Comparison of ENCODE assay signal across 10 cellular contexts in genomic region chr14:64942531-64943111, GRCh38. TPM values are rescaled to one million over a fixed set of nuclear protein-coding genes. Genes with fewer than 3 reads are reported as not detected.
DNase-seq lines count a peak whose midpoint lies in the region; ATAC-seq and TF ChIP-seq lines count a peak whose summit lies in the region.
"Had no signal": no experiment of that assay in that cellular context is flagged by ENCODE, and none has a peak within 500 bp of the region (broad histone marks: within the 10 kb centered on the region; RNA-seq: fewer than 3 reads in every experiment).

Gene GPX2, minus strand, starts transcription at chr14:64942745. Its CDS starts 19 bp downstream, at chr14:64942726.

- no peak for ATAC-seq in activated naive CD8-positive, alpha-beta T cell treated with anti-CD3 and anti-CD28 coated beads, Interleukin-2, amount 10 ng/mL, durations not matched to agents 7 days and 5 days (ENCODE audit: low read depth)
- no peak for ATAC-seq in natural killer cell
- no peak for ATAC-seq in GM19351 (IDR thresholded peaks at IDR 0.05; ENCODE audit: unreplicated experiment)

- H3K27ac Mint-ChIP-seq in activated naive CD8-positive, alpha-beta T cell treated with anti-CD3 and anti-CD28 coated beads, Interleukin-2, amount 10 ng/mL, durations not matched to agents 7 days and 5 days = peak within 1 kb of the TSS; percentile 50
- peak within 1 kb of the TSS; percentile 23 to 74 for H3K27ac Mint-ChIP-seq in natural killer cell

- TF ChIP-seq CTCF in natural killer cell (IDR thresholded peaks at IDR 0.05) = no peak

- H3K4me3 Mint-ChIP-seq in activated naive CD8-positive, alpha-beta T cell treated with anti-CD3 and anti-CD28 coated beads, Interleukin-2, amount 10 ng/mL, durations not matched to agents 7 days and 5 days = no peak within 1 kb of the TSS
- peak within 1 kb of the TSS; percentile 25 for H3K4me3 Mint-ChIP-seq in natural killer cell

- H3K27me3 Mint-ChIP-seq in activated naive CD8-positive, alpha-beta T cell treated with anti-CD3 and anti-CD28 coated beads, Interleukin-2, amount 10 ng/mL, durations not matched to agents 7 days and 5 days = no peaks in the 10 kb centered on the region
- no peaks in the 10 kb centered on the region for H3K27me3 Mint-ChIP-seq in natural killer cell (ENCODE audit: low read depth in 2 of 2)

- POLR2A ChIA-PET in activated naive CD8-positive, alpha-beta T cell treated with anti-CD3 and anti-CD28 coated beads, Interleukin-2, amount 10 ng/mL, durations not matched to agents 7 days and 5 days (lab: Charles Lee) = interaction anchor here (0.7 kb wide), 1 partner anchor 15 kb away, joined by 3 read pairs; no protein-coding TSS in a partner anchor

- peaks cover 39% of the 10 kb centered on the region for H3K4me1 Mint-ChIP-seq in activated naive CD8-positive, alpha-beta T cell treated with anti-CD3 and anti-CD28 coated beads, Interleukin-2, amount 10 ng/mL, durations not matched to agents 7 days and 5 days
- H3K4me1 Mint-ChIP-seq in natural killer cell = peaks cover 36 to 65% of the 10 kb centered on the region in 2 donors

- H3K9me3 Mint-ChIP-seq in activated naive CD8-positive, alpha-beta T cell treated with anti-CD3 and anti-CD28 coated beads, Interleukin-2, amount 10 ng/mL, durations not matched to agents 7 days and 5 days = no peaks in the 10 kb centered on the region
- no peaks in the 10 kb centered on the region for H3K9me3 Mint-ChIP-seq in natural killer cell

- peaks cover 34% of the 10 kb centered on the region for H3K36me3 Mint-ChIP-seq in activated naive CD8-positive, alpha-beta T cell treated with anti-CD3 and anti-CD28 coated beads, Interleukin-2, amount 10 ng/mL, durations not matched to agents 7 days and 5 days
- no peaks in the 10 kb centered on the region for H3K36me3 Mint-ChIP-seq in natural killer cell

- peak; percentile 94 for DNase-seq in DMS53 (lab: John Stamatoyannopoulos, UW)
- DNase-seq in NCI-H2029 treated with DMSO at 0.1 percent for 48 hours (lab: John Stamatoyannopoulos, UW) = peak; percentile 50
- no peak for DNase-seq in activated naive CD8-positive, alpha-beta T cell treated with anti-CD3 and anti-CD28 coated beads, Interleukin-2, amount 10 ng/mL, durations not matched to agents 7 days and 5 days
- DNase-seq in natural killer cell = no peak
- DNase-seq in MV-4-11 (lab: John Stamatoyannopoulos, UW) = no peak
- DNase-seq in NK-92 treated with Interleukin-12 subunit alpha and Interleukin-12 subunit beta, amount 100 ng/mL, for 24 hours (lab: John Stamatoyannopoulos, UW) = no peak
- DNase-seq in erythroblast (lab: John Stamatoyannopoulos, UW) = no peak
- DNase-seq: stimulated activated naive CD4-positive, alpha-beta T cell treated with Interleukin-2 at 50 U/mL for 16 hours had no signal

- intact Hi-C loops in natural killer cell (cut with micrococcal nuclease) = no loop called here

- TF ChIP-seq POLR2A in erythroblast (IDR thresholded peaks at IDR 0.05; ENCODE audit: low read length) = no peak

RNA-seq across cellular contexts. Expression of gene GPX2, which starts in this region (rescaled TPM):
- not detected for total RNA-seq in activated naive CD8-positive, alpha-beta T cell treated with anti-CD3 and anti-CD28 coated beads, Interleukin-2, amount 10 ng/mL, durations not matched to agents 7 days and 5 days
- not detected for total RNA-seq in natural killer cell
- total RNA-seq: pulmonary artery endothelial cell had no signal

Comparison
In these comparisons a context has a peak if more than half of its experiments do, and no peak if none do; other contexts are left out.
1. DNase-seq: peak in DMS53 (single experiment) and NCI-H2029 treated with DMSO at 0.1 percent for 48 hours (single experiment); none in activated naive CD8-positive, alpha-beta T cell treated with anti-CD3 and anti-CD28 coated beads, Interleukin-2, amount 10 ng/mL, durations not matched to agents 7 days and 5 days (single experiment), natural killer cell (single experiment), MV-4-11 (single experiment), NK-92 treated with Interleukin-12 subunit alpha and Interleukin-12 subunit beta, amount 100 ng/mL, for 24 hours (single experiment) and erythroblast (0 of 2).